ENCODE assay signal across 12 cellular contexts in the genomic region with DNA sequence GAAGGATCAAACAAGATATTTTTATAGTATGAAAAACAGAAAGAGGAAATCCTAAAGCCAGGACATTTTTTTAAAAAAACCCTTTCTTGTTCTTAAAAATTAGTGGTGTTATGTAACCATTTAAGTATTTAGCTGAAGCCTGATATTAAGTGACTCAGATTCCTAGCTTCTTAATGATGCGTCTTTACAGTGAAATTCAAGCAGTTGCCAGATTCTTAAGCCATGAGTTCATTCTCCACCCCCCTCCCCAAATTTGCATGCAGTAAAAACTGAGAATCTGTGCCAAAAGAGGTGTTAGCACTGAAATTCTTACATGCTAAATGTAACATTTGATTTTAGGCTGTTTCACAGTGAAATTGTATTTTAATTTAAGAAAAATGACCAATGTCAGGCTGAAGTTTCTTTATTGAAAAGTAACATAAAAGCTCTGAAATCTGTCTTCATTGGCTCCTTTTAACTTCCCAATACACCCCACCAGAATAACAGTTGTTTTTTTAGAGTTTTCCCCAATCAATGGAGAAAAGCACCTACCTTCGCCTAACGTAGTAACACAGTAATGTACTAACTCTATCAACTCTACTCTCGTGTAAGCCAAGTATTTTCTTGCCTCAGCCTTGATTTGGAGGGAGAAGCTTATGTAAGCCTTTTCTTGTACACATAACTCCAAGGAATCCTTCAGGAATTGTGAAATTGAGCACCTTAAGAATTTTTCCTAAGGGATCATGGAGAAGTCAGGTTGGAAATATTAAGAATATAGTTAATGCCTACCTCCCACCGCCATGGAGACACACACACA.
DNase-seq lines count a peak whose midpoint lies in the region; ATAC-seq and TF ChIP-seq lines count a peak whose summit lies in the region.
"Had no signal": no experiment of that assay in that cellular context is flagged by ENCODE, and none has a peak within 500 bp of the region (broad histone marks: within the 10 kb centered on the region; RNA-seq: fewer than 3 reads in every experiment).

No MANE protein-coding gene starts in this region.

- no peak overlapping the region for H3K9ac ChIP-seq in PC-3 (ENCODE audit: low read length)
- no peak overlapping the region for H3K9ac ChIP-seq in fibroblast of lung (ENCODE audit: insufficient read depth, low read length)
- H3K9ac ChIP-seq in neural progenitor cell = no peak overlapping the region

- H2AFZ ChIP-seq in PC-3 (ENCODE audit: low read length) (no peak overlapping the region), fibroblast of lung (ENCODE audit: low read length) (no peak overlapping the region), neural progenitor cell (replicated peaks) (no peak overlapping the region)

- peak overlapping the region; percentile 53 for H3K4me2 ChIP-seq in PC-3 (ENCODE audit: low read length)
- H3K4me2 ChIP-seq in fibroblast of lung (ENCODE audit: extremely low read depth, insufficient read depth, low read length) = peak overlapping the region; percentile 46
- H3K4me2 ChIP-seq in neural progenitor cell = peak overlapping the region; percentile 35

- no peaks in the 10 kb centered on the region for H3K9me3 Mint-ChIP-seq in neural progenitor cell
- no peaks in the 10 kb centered on the region for H3K9me3 Mint-ChIP-seq in glutamatergic neuron (ENCODE audit: unreplicated experiment)
- H3K9me3 Mint-ChIP-seq: activated naive CD4-positive, alpha-beta T cell treated with anti-CD3 and anti-CD28 coated beads, Interleukin-2, amount 10 ng/mL, durations not matched to agents 7 days and 5 days had no signal

- intact Hi-C loops in PC-3 (cut with micrococcal nuclease) = no loop called here

- H3K27ac ChIP-seq in PC-3 (ENCODE audit: low read length) (no peak overlapping the region), fibroblast of lung (ENCODE audit: insufficient read depth, low read length) (peak overlapping the region; percentile 38), neural progenitor cell (no peak overlapping the region), substantia nigra (ENCODE audit: low read depth, low read length, poor library complexity, severe bottlenecking) (no peak overlapping the region)
- H3K27ac ChIP-seq: pancreas, WERI-Rb-1 had no signal

- H3K9me3 ChIP-seq in PC-3 (ENCODE audit: low read length) = no peaks in the 10 kb centered on the region
- no peaks in the 10 kb centered on the region for H3K9me3 ChIP-seq in fibroblast of lung (ENCODE audit: control insufficient read depth, insufficient read depth, low read depth, low read length)
- no peaks in the 10 kb centered on the region for H3K9me3 ChIP-seq in neural progenitor cell (ENCODE audit: low read depth)
- H3K9me3 ChIP-seq: pancreas had no signal

- H3K9me2 ChIP-seq in PC-3 (replicated peaks; ENCODE audit: low read length) = no peaks in the 10 kb centered on the region

- no peaks in the 10 kb centered on the region for H3K79me2 ChIP-seq in PC-3 (ENCODE audit: low read length)
- H3K79me2 ChIP-seq in fibroblast of lung (ENCODE audit: control insufficient read depth, insufficient read depth, low read length) = peaks cover 8% of the 10 kb centered on the region
- no peaks in the 10 kb centered on the region for H3K79me2 ChIP-seq in neural progenitor cell (ENCODE audit: low read depth)

- peaks cover 33% of the 10 kb centered on the region for H3K4me1 ChIP-seq in PC-3 (ENCODE audit: insufficient read depth, low read length)
- H3K4me1 ChIP-seq in fibroblast of lung (ENCODE audit: control insufficient read depth, extremely low read depth, insufficient read depth, low read length) = peaks cover 7% of the 10 kb centered on the region
- peaks cover 18% of the 10 kb centered on the region for H3K4me1 ChIP-seq in neural progenitor cell

- TF ChIP-seq CTCF in PC-3 (conservative IDR thresholded peaks at IDR 0.05; ENCODE audit: low read depth, low read length) (no peak), fibroblast of lung (conservative IDR thresholded peaks at IDR 0.05 in 1 of 2, IDR thresholded peaks at IDR 0.05 in 1 of 2; ENCODE audit: low read depth in 1 of 2, low read length in 2 of 2) (no peak), neural progenitor cell (IDR thresholded peaks at IDR 0.05) (no peak), glutamatergic neuron (IDR thresholded peaks at IDR 0.05; ENCODE audit: partially characterized antibody, unreplicated experiment) (no peak)

- H3K27ac Mint-ChIP-seq in neural progenitor cell (no peak overlapping the region), glutamatergic neuron (ENCODE audit: unreplicated experiment) (no peak overlapping the region)
- H3K27ac Mint-ChIP-seq: activated naive CD4-positive, alpha-beta T cell treated with anti-CD3 and anti-CD28 coated beads, Interleukin-2, amount 10 ng/mL, durations not matched to agents 7 days and 5 days had no signal

- DNase-seq in EH (ENCODE audit: low read depth) (peak; percentile 95), PC-3 (peak; percentile 71), fibroblast of lung (ENCODE audit: low read depth in 2 of 2) (peak; percentile 75 to 97), neural progenitor cell (ENCODE audit: low spot score) (no peak), substantia nigra (lab: John Stamatoyannopoulos, UW) (no peak), NCI-H128 (lab: John Stamatoyannopoulos, UW; ENCODE audit: unreplicated experiment) (no peak), glutamatergic neuron (no peak)
- DNase-seq in stimulated activated CD4-positive, alpha-beta T cell treated with anti-CD3 and anti-CD28 coated beads, Interleukin-4, amount 100 ng/mL, for 24 hours = no peak
- DNase-seq: activated naive CD4-positive, alpha-beta T cell treated with anti-CD3 and anti-CD28 coated beads, Interleukin-2, amount 10 ng/mL, durations not matched to agents 7 days and 5 days; pancreas; stimulated activated CD8-positive, alpha-beta memory T cell treated with anti-CD3 and anti-CD28 coated beads, Interleukin-4, amount 100 ng/mL, for 48 hours; WERI-Rb-1 had no signal

- no peaks in the 10 kb centered on the region for H3K27me3 ChIP-seq in PC-3 (ENCODE audit: low read length)
- H3K27me3 ChIP-seq in fibroblast of lung (ENCODE audit: control insufficient read depth, insufficient read depth, low read length) = no peaks in the 10 kb centered on the region
- no peaks in the 10 kb centered on the region for H3K27me3 ChIP-seq in neural progenitor cell
- H3K27me3 ChIP-seq: pancreas had no signal

- no peaks in the 10 kb centered on the region for H4K20me1 ChIP-seq in PC-3 (ENCODE audit: low read length)
- no peaks in the 10 kb centered on the region for H4K20me1 ChIP-seq in fibroblast of lung (ENCODE audit: control insufficient read depth, extremely low read depth, insufficient read depth, low read length)
- no peaks in the 10 kb centered on the region for H4K20me1 ChIP-seq in neural progenitor cell (ENCODE audit: low read depth)

- BruUV-seq in PC-3 (replicated peaks; lab: Mats Ljungman, UMichigan) = no TSS peak

- peaks cover 2% of the 10 kb centered on the region for H3K27me3 Mint-ChIP-seq in neural progenitor cell (ENCODE audit: insufficient read depth, low read depth)
- peaks cover 3% of the 10 kb centered on the region for H3K27me3 Mint-ChIP-seq in glutamatergic neuron (ENCODE audit: unreplicated experiment)
- H3K27me3 Mint-ChIP-seq: activated naive CD4-positive, alpha-beta T cell treated with anti-CD3 and anti-CD28 coated beads, Interleukin-2, amount 10 ng/mL, durations not matched to agents 7 days and 5 days had no signal

- ATAC-seq in PC-3 = peak; percentile 79

- H3F3A ChIP-seq in PC-3 (ENCODE audit: low read length, unreplicated experiment) (no peaks in the 10 kb centered on the region), neural progenitor cell (ENCODE audit: low read depth) (no peaks in the 10 kb centered on the region)

- CTCF ChIA-PET in PC-3 (lab: Charles Lee) = no interaction called here

- H3K4me1 Mint-ChIP-seq in neural progenitor cell = peaks cover 9% of the 10 kb centered on the region
- H3K4me1 Mint-ChIP-seq in glutamatergic neuron (ENCODE audit: low read depth, unreplicated experiment) = peaks cover 5% of the 10 kb centered on the region
- H3K4me1 Mint-ChIP-seq: activated naive CD4-positive, alpha-beta T cell treated with anti-CD3 and anti-CD28 coated beads, Interleukin-2, amount 10 ng/mL, durations not matched to agents 7 days and 5 days had no signal

- H3K4me3 ChIP-seq in PC-3 (ENCODE audit: low read length) = peak overlapping the region; percentile 37
- H3K4me3 ChIP-seq in fibroblast of lung (replicated peaks in 1 of 4; ENCODE audit: control extremely low read depth in 1 of 4, insufficient read depth in 1 of 4, low read depth in 3 of 4, low read length in 4 of 4) = peak overlapping the region in 1 of 4 experiments; percentile 3
- H3K4me3 ChIP-seq in neural progenitor cell = no peak overlapping the region
- H3K4me3 ChIP-seq: pancreas had no signal

- POLR2A ChIA-PET in PC-3 (lab: Charles Lee; ENCODE audit: unreplicated experiment) = no interaction called here

- no peak overlapping the region for H3K4me3 Mint-ChIP-seq in neural progenitor cell
- H3K4me3 Mint-ChIP-seq in glutamatergic neuron (ENCODE audit: unreplicated experiment) = no peak overlapping the region
- H3K4me3 Mint-ChIP-seq: activated naive CD4-positive, alpha-beta T cell treated with anti-CD3 and anti-CD28 coated beads, Interleukin-2, amount 10 ng/mL, durations not matched to agents 7 days and 5 days had no signal

- H3K36me3 Mint-ChIP-seq in neural progenitor cell (peaks cover 12% of the 10 kb centered on the region), glutamatergic neuron (ENCODE audit: unreplicated experiment) (no peaks in the 10 kb centered on the region)
- H3K36me3 Mint-ChIP-seq: activated naive CD4-positive, alpha-beta T cell treated with anti-CD3 and anti-CD28 coated beads, Interleukin-2, amount 10 ng/mL, durations not matched to agents 7 days and 5 days had no signal

- no peaks in the 10 kb centered on the region for H3K36me3 ChIP-seq in PC-3 (ENCODE audit: low read depth, low read length)
- H3K36me3 ChIP-seq in fibroblast of lung (ENCODE audit: control insufficient read depth, insufficient read depth, low read length) = no peaks in the 10 kb centered on the region
- no peaks in the 10 kb centered on the region for H3K36me3 ChIP-seq in neural progenitor cell
- H3K36me3 ChIP-seq: pancreas, WERI-Rb-1 had no signal

Comparison
In these comparisons a context has a peak if more than half of its experiments do, and no peak if none do; other contexts are left out.
1. DNase-seq: peak in EH (single experiment), PC-3 (single experiment) and fibroblast of lung (2 of 2); none in neural progenitor cell (single experiment), stimulated activated CD4-positive, alpha-beta T cell treated with anti-CD3 and anti-CD28 coated beads, Interleukin-4, amount 100 ng/mL, for 24 hours (single experiment), substantia nigra (0 of 49), NCI-H128 (single experiment) and glutamatergic neuron (single experiment).
2. Peak in every context shown above with its lines, with median percentiles within 50 percentile points of each other: H3K4me2 ChIP-seq.